18 cellular contexts compared by ENCODE assay signal in the genomic region with DNA sequence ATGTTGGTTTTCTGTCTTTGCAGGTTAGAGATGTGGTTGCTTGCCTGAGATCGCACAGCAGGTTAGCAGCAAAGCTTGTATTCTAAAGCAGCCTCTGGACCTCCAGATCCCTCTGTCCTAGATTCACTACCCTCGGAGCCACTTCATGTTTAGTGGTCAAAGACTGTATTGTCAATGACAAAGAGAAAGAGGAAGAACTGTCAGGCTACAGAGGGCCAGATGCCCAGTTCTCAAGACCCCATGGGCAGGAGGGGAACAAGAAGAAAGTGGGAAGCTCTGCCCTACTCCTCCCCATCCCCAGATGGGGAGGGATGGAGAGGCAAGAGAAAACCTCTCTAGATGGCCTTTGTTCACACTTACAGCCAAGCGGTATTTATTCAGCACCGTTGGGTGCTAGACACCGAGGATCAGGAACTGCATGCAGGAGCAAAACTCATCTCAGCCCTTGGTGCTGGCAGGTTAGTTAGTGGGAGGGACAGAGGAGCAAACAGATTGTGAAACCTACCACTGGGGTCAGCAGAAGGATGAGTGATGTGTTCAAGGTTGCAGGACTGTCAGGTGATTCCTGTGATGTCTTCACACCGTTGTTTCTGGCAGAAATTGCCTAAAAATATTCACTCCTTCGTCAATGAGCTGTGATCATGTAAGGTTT. TPM values are rescaled to one million over a fixed set of nuclear protein-coding genes. Genes with fewer than 3 reads are reported as not detected.
DNase-seq lines count a peak whose midpoint lies in the region; ATAC-seq and TF ChIP-seq lines count a peak whose summit lies in the region.
"Had no signal": no experiment of that assay in that cellular context is flagged by ENCODE, and none has a peak within 500 bp of the region (broad histone marks: within the 10 kb centered on the region; RNA-seq: fewer than 3 reads in every experiment).

No MANE protein-coding gene starts in this region.

- POLR2A ChIA-PET in T-cell (lab: Charles Lee): no interaction called here

- H3K9me3 Mint-ChIP-seq in T-cell: no peaks in the 10 kb centered on the region
- H3K9me3 Mint-ChIP-seq: activated T-cell treated with anti-CD3 and anti-CD28 coated beads, Interleukin-2, amount 50 U/mL, for 72 hours; HFFc6 had no signal

- CTCF ChIA-PET in T-cell (lab: Charles Lee): interaction anchor here in 1 of 2 donors (0.6 kb wide), 1 partner anchor 150 kb away, joined by 4 read pairs; no protein-coding TSS in a partner anchor

- peaks cover 0 to 8% (median 5%) of the 10 kb centered on the region in 3 donors for H3K4me1 ChIP-seq in gastroesophageal sphincter
- H3K4me1 ChIP-seq: testis had no signal

- H3K27ac Mint-ChIP-seq in T-cell: no peak overlapping the region
- H3K27ac Mint-ChIP-seq: activated CD4-positive, alpha-beta T cell treated with anti-CD3 and anti-CD28 coated beads for 36 hours; activated T-cell treated with anti-CD3 and anti-CD28 coated beads, Interleukin-2, amount 50 U/mL, for 72 hours; HFFc6 had no signal

- H3K36me3 Mint-ChIP-seq in T-cell: no peaks in the 10 kb centered on the region

- H3K36me3 ChIP-seq in gastroesophageal sphincter: no peaks in the 10 kb centered on the region
- H3K36me3 ChIP-seq: lower lobe of right lung, spleen had no signal

- 72 to 73% methylated on average over 3 of the region's 7 CpGs for WGBS in gastroesophageal sphincter (ENCODE audit: low coverage in 1 of 2), 2 donors

- no peak overlapping the region for H3K4me3 ChIP-seq in gastroesophageal sphincter
- H3K4me3 ChIP-seq: lower lobe of right lung, testis had no signal

- no peak overlapping the region for H3K4me3 Mint-ChIP-seq in T-cell
- H3K4me3 Mint-ChIP-seq: activated CD4-positive, alpha-beta T cell treated with anti-CD3 and anti-CD28 coated beads for 36 hours; activated T-cell treated with anti-CD3 and anti-CD28 coated beads, Interleukin-2, amount 50 U/mL, for 72 hours; HFFc6 had no signal

- no peak for TF ChIP-seq POLR2A in gastroesophageal sphincter (IDR thresholded peaks at IDR 0.05)

- H3K27me3 ChIP-seq in gastroesophageal sphincter: no peaks in the 10 kb centered on the region
- H3K27me3 ChIP-seq: spleen, testis had no signal

- ATAC-seq in gastroesophageal sphincter: peak; percentile 39
- peak; percentile 55 for ATAC-seq in sciatic nerve
- ATAC-seq in HG03571 (IDR thresholded peaks at IDR 0.05; ENCODE audit: unreplicated experiment): no peak
- ATAC-seq in T-cell (replicated peaks in 1 of 4): no peak
- ATAC-seq: activated CD4-positive, alpha-beta T cell treated with anti-CD3 and anti-CD28 coated beads for 36 hours; activated T-cell treated with anti-CD3 and anti-CD28 coated beads, Interleukin-2, amount 50 U/mL, for 72 hours; esophagus mucosa had no signal

- H3K27ac ChIP-seq in gastroesophageal sphincter: no peak overlapping the region
- H3K27ac ChIP-seq: lower lobe of right lung, testis had no signal

- H3K27me3 Mint-ChIP-seq in T-cell: no peaks in the 10 kb centered on the region
- H3K27me3 Mint-ChIP-seq: activated CD4-positive, alpha-beta T cell treated with anti-CD3 and anti-CD28 coated beads for 36 hours had no signal

- intact Hi-C loops in sciatic nerve (cut with DNase I): no loop called here

- peak in 1 of 4 experiments; percentile 9 for TF ChIP-seq CTCF in gastroesophageal sphincter (IDR thresholded peaks at IDR 0.05)

- H3K4me1 Mint-ChIP-seq in T-cell: peaks cover 9 to 14% (median 13%) of the 10 kb centered on the region in 3 donors

- no peak for TF ChIP-seq EP300 in gastroesophageal sphincter (IDR thresholded peaks at IDR 0.05)

- H3K9me3 ChIP-seq in gastroesophageal sphincter: no peaks in the 10 kb centered on the region
- H3K9me3 ChIP-seq: lower lobe of right lung, spleen, testis had no signal

- peak; percentile 53 for DNase-seq in SIG-M5 treated with dmso at 0.1 percent for 504 hours (lab: John Stamatoyannopoulos, UW; ENCODE audit: unreplicated experiment)
- no peak for DNase-seq in SIG-M5 (lab: John Stamatoyannopoulos, UW)
- DNase-seq in NOMO-1 treated with dmso at 0.1 percent for 144 hours (lab: John Stamatoyannopoulos, UW; ENCODE audit: unreplicated experiment): peak; percentile 82
- DNase-seq in sciatic nerve (ENCODE audit: low spot score): no peak
- no peak for DNase-seq in HT-29 (ENCODE audit: low spot score)
- no peak for DNase-seq in T-cell
- DNase-seq: 8988T; activated CD4-positive, alpha-beta T cell treated with anti-CD3 and anti-CD28 coated beads for 36 hours; activated T-cell treated with anti-CD3 and anti-CD28 coated beads, Interleukin-2, amount 50 U/mL, for 72 hours; HFFc6; NCI-H1694 treated with DMSO at 0.1 percent for 48 hours; NCI-H774; spleen; testis had no signal

RNA-seq across cellular contexts. Expression of gene PTPRJ, which starts 38.3 kb away (rescaled TPM):
- total RNA-seq in gastroesophageal sphincter (10 to 100 TPM in 2 of 4 donors, 1 to 10 TPM in 2; 5.4 to 13.5 (median 10.5) TPM), sciatic nerve (35.1 TPM), T-cell (10 to 100 TPM; 44.8 to 71.0 (median 57.9) TPM)
- total RNA-seq in HT-29 (2014; rRNA removed; shearing (Covaris generic)): 11.6 and 16.3 TPM in 2 replicates

Comparison
In these comparisons a context has a peak if more than half of its experiments do, and no peak if none do; other contexts are left out.
1. DNase-seq: peak in SIG-M5 treated with dmso at 0.1 percent for 504 hours (single experiment) and NOMO-1 treated with dmso at 0.1 percent for 144 hours (single experiment); none in SIG-M5 (single experiment), sciatic nerve (single experiment), HT-29 (single experiment) and T-cell (0 of 34).
2. ATAC-seq: peak in gastroesophageal sphincter (single experiment) and sciatic nerve (single experiment); none in HG03571 (single experiment) and T-cell (0 of 4).